In genomic region chr12:96881608-96882007, GRCh38 we compare ENCODE assay signal across 39 cellular contexts.
"Had no signal": no experiment of that assay in that cellular context is flagged by ENCODE, and none has a peak within 500 bp of the region (broad histone marks: within the 10 kb centered on the region; RNA-seq: fewer than 3 reads in every experiment).

No MANE protein-coding gene starts in this region.

- H3K27ac ChIP-seq: adrenal gland, ascending aorta, body of pancreas, brain microvascular endothelial cell, breast epithelium, cardiac muscle cell had no signal

- H3K36me3 Mint-ChIP-seq: activated naive CD4-positive, alpha-beta T cell treated with anti-CD3 and anti-CD28 coated beads, Interleukin-2, amount 10 ng/mL, durations not matched to agents 7 days and 5 days; activated naive CD4-positive, alpha-beta T cell treated with anti-CD3 and anti-CD28 coated beads, Interleukin-2, amount 50 U/mL, for 24 hours; activated naive CD4-positive, alpha-beta T cell treated with anti-CD3 and anti-CD28 coated beads, Interleukin-2, amount 50 U/mL, for 72 hours; activated naive CD8-positive, alpha-beta T cell; activated naive CD8-positive, alpha-beta T cell treated with anti-CD3 and anti-CD28 coated beads for 36 hours; activated naive CD8-positive, alpha-beta T cell treated with anti-CD3 and anti-CD28 coated beads, Interleukin-2, amount 10 ng/mL, durations not matched to agents 7 days and 5 days; brain had no signal

- FAIRE-seq: astrocyte, bronchial epithelial cell, colon had no signal

- H3K36me3 ChIP-seq: adrenal gland, ascending aorta, brain microvascular endothelial cell, breast epithelium, cardiac muscle cell had no signal

- H3K4me3 ChIP-seq: adrenal gland, ascending aorta, body of pancreas, breast epithelium, cardiac muscle cell had no signal

- DNase-seq: activated effector memory CD4-positive, alpha-beta T cell treated with anti-CD3 and anti-CD28 coated beads, Interleukin-2, amount 50 U/mL, for 16 hours; activated effector memory CD4-positive, alpha-beta T cell treated with Interleukin-2 at 50 U/mL for 16 hours; activated gamma-delta T cell; activated gamma-delta T cell treated with Interleukin-2 at 50 U/mL for 16 hours; activated naive CD4-positive, alpha-beta T cell; activated naive CD4-positive, alpha-beta T cell treated with anti-CD3 and anti-CD28 coated beads for 36 hours; activated naive CD4-positive, alpha-beta T cell treated with anti-CD3 and anti-CD28 coated beads, Interleukin-2, amount 10 ng/mL, durations not matched to agents 7 days and 5 days; activated naive CD4-positive, alpha-beta T cell treated with anti-CD3 and anti-CD28 coated beads, Interleukin-2, amount 50 U/mL, for 16 hours; activated naive CD4-positive, alpha-beta T cell treated with Interleukin-2 at 50 U/mL for 16 hours; activated naive CD8-positive, alpha-beta T cell treated with anti-CD3 and anti-CD28 coated beads for 36 hours; activated naive CD8-positive, alpha-beta T cell treated with anti-CD3 and anti-CD28 coated beads, Interleukin-2, amount 10 ng/mL, durations not matched to agents 7 days and 5 days; activated naive CD8-positive, alpha-beta T cell treated with anti-CD3 and anti-CD28 coated beads, Interleukin-2, amount 50 U/mL, for 24 hours; activated T-cell treated with anti-CD3 and anti-CD28 coated beads, Interleukin-2, amount 50 U/mL, for 4 hours; activated T-cell treated with anti-CD3 and anti-CD28 coated beads, Interleukin-2, amount 50 U/mL, for 48 hours; activated T-cell treated with anti-CD3 and anti-CD28 coated beads, Interleukin-2, amount 50 U/mL, for 72 hours; adrenal gland; amniotic stem cell; amygdala; anterior cingulate cortex; aorta; body of pancreas; brain microvascular endothelial cell; caudate nucleus; central memory CD4-positive, alpha-beta T cell; cerebellar nuclear complex had no signal

- H3K27me3 Mint-ChIP-seq: activated naive CD4-positive, alpha-beta T cell treated with anti-CD3 and anti-CD28 coated beads, Interleukin-2, amount 50 U/mL, for 24 hours; activated naive CD8-positive, alpha-beta T cell treated with anti-CD3 and anti-CD28 coated beads for 36 hours; brain had no signal

- H3K9me3 Mint-ChIP-seq: activated naive CD4-positive, alpha-beta T cell treated with anti-CD3 and anti-CD28 coated beads for 36 hours; activated naive CD4-positive, alpha-beta T cell treated with anti-CD3 and anti-CD28 coated beads, Interleukin-2, amount 10 ng/mL, durations not matched to agents 7 days and 5 days; activated naive CD4-positive, alpha-beta T cell treated with anti-CD3 and anti-CD28 coated beads, Interleukin-2, amount 50 U/mL, for 24 hours; activated naive CD4-positive, alpha-beta T cell treated with anti-CD3 and anti-CD28 coated beads, Interleukin-2, amount 50 U/mL, for 72 hours; activated naive CD8-positive, alpha-beta T cell treated with anti-CD3 and anti-CD28 coated beads for 36 hours; activated naive CD8-positive, alpha-beta T cell treated with anti-CD3 and anti-CD28 coated beads, Interleukin-2, amount 10 ng/mL, durations not matched to agents 7 days and 5 days; activated naive CD8-positive, alpha-beta T cell treated with anti-CD3 and anti-CD28 coated beads, Interleukin-2, amount 50 U/mL, for 24 hours; activated T-helper 1 cell treated with anti-CD3 and anti-CD28 coated beads, Interleukin-12 subunit alpha, Interleukin-12 subunit beta, Interleukin-2, Interleukin-4 antibody, amounts not matched to agents 30 ng/mL and 10 ng/mL and 1 ng/mL, durations not matched to agents 14 hours and 24 hours and 36 hours; activated T-helper 17 cell treated with anti-CD3 and anti-CD28 coated beads, Interleukin-2, amount 50 U/mL, for 72 hours; activated T-helper 2 cell treated with anti-CD3 and anti-CD28 coated beads, Interferon-gamma antibody, Interleukin-2, Interleukin-4, amounts not matched to agents 10 μg/mL and 5 μg/mL and 100 μg/mL, durations not matched to agents 14 hours and 24 hours and 36 hours; central memory CD8-positive, alpha-beta T cell had no signal

- H3K27me3 ChIP-seq: adrenal gland, ascending aorta, body of pancreas, brain microvascular endothelial cell, breast epithelium, cardiac muscle cell had no signal

- H3K9me3 ChIP-seq: adrenal gland, ascending aorta, body of pancreas had no signal

- H3K4me3 Mint-ChIP-seq: activated naive CD4-positive, alpha-beta T cell treated with anti-CD3 and anti-CD28 coated beads for 36 hours; activated naive CD4-positive, alpha-beta T cell treated with anti-CD3 and anti-CD28 coated beads, Interleukin-2, amount 10 ng/mL, durations not matched to agents 7 days and 5 days; activated naive CD4-positive, alpha-beta T cell treated with anti-CD3 and anti-CD28 coated beads, Interleukin-2, amount 50 U/mL, for 24 hours; activated naive CD8-positive, alpha-beta T cell; activated naive CD8-positive, alpha-beta T cell treated with anti-CD3 and anti-CD28 coated beads for 36 hours; activated naive CD8-positive, alpha-beta T cell treated with anti-CD3 and anti-CD28 coated beads, Interleukin-2, amount 10 ng/mL, durations not matched to agents 7 days and 5 days; activated naive CD8-positive, alpha-beta T cell treated with anti-CD3 and anti-CD28 coated beads, Interleukin-2, amount 50 U/mL, for 24 hours; activated T-cell treated with anti-CD3 and anti-CD28 coated beads, Interleukin-2, amount 50 U/mL, for 4 hours; activated T-cell treated with anti-CD3 and anti-CD28 coated beads, Interleukin-2, amount 50 U/mL, for 72 hours; activated T-helper 1 cell treated with anti-CD3 and anti-CD28 coated beads, Interleukin-12 subunit alpha, Interleukin-12 subunit beta, Interleukin-2, Interleukin-4 antibody, amounts not matched to agents 30 ng/mL and 10 ng/mL and 1 ng/mL, durations not matched to agents 14 hours and 24 hours and 36 hours; activated T-helper 17 cell treated with anti-CD3 and anti-CD28 coated beads, Interleukin-2, amount 50 U/mL, for 72 hours; brain; central memory CD8-positive, alpha-beta T cell had no signal

- ATAC-seq: activated naive CD4-positive, alpha-beta T cell treated with anti-CD3 and anti-CD28 coated beads, Interleukin-2, amount 50 U/mL, for 72 hours; activated naive CD8-positive, alpha-beta T cell treated with anti-CD3 and anti-CD28 coated beads, Interleukin-2, amount 50 U/mL, for 24 hours; activated T-cell treated with anti-CD3 and anti-CD28 coated beads, Interleukin-2, amount 50 U/mL, for 4 hours; activated T-cell treated with anti-CD3 and anti-CD28 coated beads, Interleukin-2, amount 50 U/mL, for 72 hours; activated T-helper 17 cell treated with anti-CD3 and anti-CD28 coated beads, Interleukin-2, amount 50 U/mL, for 72 hours; body of pancreas had no signal

- H3K4me1 Mint-ChIP-seq: activated naive CD4-positive, alpha-beta T cell treated with anti-CD3 and anti-CD28 coated beads, Interleukin-2, amount 10 ng/mL, durations not matched to agents 7 days and 5 days; activated naive CD4-positive, alpha-beta T cell treated with anti-CD3 and anti-CD28 coated beads, Interleukin-2, amount 50 U/mL, for 24 hours; activated naive CD8-positive, alpha-beta T cell treated with anti-CD3 and anti-CD28 coated beads for 36 hours; activated naive CD8-positive, alpha-beta T cell treated with anti-CD3 and anti-CD28 coated beads, Interleukin-2, amount 10 ng/mL, durations not matched to agents 7 days and 5 days; activated naive CD8-positive, alpha-beta T cell treated with anti-CD3 and anti-CD28 coated beads, Interleukin-2, amount 50 U/mL, for 24 hours; activated T-helper 17 cell treated with anti-CD3 and anti-CD28 coated beads, Interleukin-2, amount 50 U/mL, for 72 hours; central memory CD8-positive, alpha-beta T cell had no signal

- H3K4me1 ChIP-seq: adrenal gland, ascending aorta, body of pancreas, breast epithelium had no signal

- H3K27ac Mint-ChIP-seq: activated naive CD4-positive, alpha-beta T cell treated with anti-CD3 and anti-CD28 coated beads for 36 hours; activated naive CD4-positive, alpha-beta T cell treated with anti-CD3 and anti-CD28 coated beads, Interleukin-2, amount 10 ng/mL, durations not matched to agents 7 days and 5 days; activated naive CD4-positive, alpha-beta T cell treated with anti-CD3 and anti-CD28 coated beads, Interleukin-2, amount 50 U/mL, for 24 hours; activated naive CD4-positive, alpha-beta T cell treated with anti-CD3 and anti-CD28 coated beads, Interleukin-2, amount 50 U/mL, for 72 hours; activated naive CD8-positive, alpha-beta T cell; activated naive CD8-positive, alpha-beta T cell treated with anti-CD3 and anti-CD28 coated beads for 36 hours; activated naive CD8-positive, alpha-beta T cell treated with anti-CD3 and anti-CD28 coated beads, Interleukin-2, amount 10 ng/mL, durations not matched to agents 7 days and 5 days; activated naive CD8-positive, alpha-beta T cell treated with anti-CD3 and anti-CD28 coated beads, Interleukin-2, amount 50 U/mL, for 24 hours; activated T-cell treated with anti-CD3 and anti-CD28 coated beads, Interleukin-2, amount 50 U/mL, for 72 hours; activated T-helper 1 cell treated with anti-CD3 and anti-CD28 coated beads, Interleukin-12 subunit alpha, Interleukin-12 subunit beta, Interleukin-2, Interleukin-4 antibody, amounts not matched to agents 30 ng/mL and 10 ng/mL and 1 ng/mL, durations not matched to agents 14 hours and 24 hours and 36 hours; activated T-helper 17 cell treated with anti-CD3 and anti-CD28 coated beads, Interleukin-2, amount 50 U/mL, for 72 hours; activated T-helper 2 cell treated with anti-CD3 and anti-CD28 coated beads, Interferon-gamma antibody, Interleukin-2, Interleukin-4, amounts not matched to agents 10 μg/mL and 5 μg/mL and 100 μg/mL, durations not matched to agents 14 hours and 24 hours and 36 hours; brain had no signal
